ENCODE assay signal across 22 cellular contexts in the genomic region with DNA sequence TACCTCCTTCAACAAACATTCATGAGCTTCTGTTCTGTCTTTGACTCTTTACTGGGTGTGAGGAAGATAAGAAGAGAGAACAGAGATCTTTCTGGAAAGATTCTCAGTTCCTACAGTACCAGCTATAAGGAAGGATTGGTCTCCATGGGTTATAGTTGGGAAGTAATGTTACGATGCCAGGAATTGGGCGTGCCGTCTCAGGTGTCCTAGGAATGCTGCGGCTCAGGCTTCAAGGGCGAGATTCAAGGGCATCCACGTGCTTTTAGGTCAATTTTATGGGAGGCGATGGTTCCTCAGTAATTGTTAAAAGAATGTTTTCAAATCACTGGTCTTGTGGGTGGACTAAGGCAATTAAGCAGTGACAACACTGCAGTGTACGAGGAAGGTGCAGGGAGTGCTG. TPM values are rescaled to one million over a fixed set of nuclear protein-coding genes. Genes with fewer than 3 reads are reported as not detected.
A peak's percentile ranks its signal among the peaks of the same experiment; 100 is the strongest.
DNase-seq lines count a peak whose midpoint lies in the region; ATAC-seq, FAIRE-seq and TF ChIP-seq lines count a peak whose summit lies in the region.
"Had no signal": no experiment of that assay in that cellular context is flagged by ENCODE, and none has a peak within 500 bp of the region (broad histone marks: within the 10 kb centered on the region; RNA-seq: fewer than 3 reads in every experiment).

No MANE protein-coding gene starts in this region.

- H3K4me2 ChIP-seq in parathyroid adenoma (ENCODE audit: low read length) = no peak overlapping the region
- H3K4me2 ChIP-seq: BLaER1 treated with 17β-estradiol and CSF1 and Interleukin-3, amounts not matched to agents 10 nM and 100 nM had no signal

- peaks cover 100% of the 10 kb centered on the region for H3K36me3 ChIP-seq in lower lobe of right lung
- no peaks in the 10 kb centered on the region for H3K36me3 ChIP-seq in parathyroid adenoma (ENCODE audit: control insufficient read depth, insufficient read depth, low read length)

- H3K27me3 ChIP-seq in lower lobe of right lung (ENCODE audit: low read depth) = no peaks in the 10 kb centered on the region
- H3K27me3 ChIP-seq in parathyroid adenoma (ENCODE audit: control insufficient read depth, insufficient read depth, low read length) = no peaks in the 10 kb centered on the region
- H3K27me3 ChIP-seq: BLaER1 treated with 17β-estradiol and CSF1 and Interleukin-3, amounts not matched to agents 10 nM and 100 nM had no signal

- no peaks in the 10 kb centered on the region for H3K27me3 Mint-ChIP-seq in T-helper 17 cell
- peaks cover 4% of the 10 kb centered on the region for H3K27me3 Mint-ChIP-seq in endothelial cell (ENCODE audit: unreplicated experiment)
- H3K27me3 Mint-ChIP-seq: B cell; CD4-positive, CD25-positive, alpha-beta regulatory T cell; CD8-positive, alpha-beta memory T cell had no signal

- peaks cover 28% of the 10 kb centered on the region for H3K36me3 Mint-ChIP-seq in T-helper 17 cell (ENCODE audit: low read depth)
- peaks cover 30% of the 10 kb centered on the region for H3K36me3 Mint-ChIP-seq in endothelial cell (ENCODE audit: low read depth, unreplicated experiment)

- DNase-seq in T-helper 17 cell = no peak
- no peak for DNase-seq in lower lobe of right lung
- no peak for DNase-seq in endothelial cell (ENCODE audit: low spot score)
- no peak for DNase-seq in urothelium cell line (ENCODE audit: low spot score)
- no peak for DNase-seq in iPS-NIHi11 (ENCODE audit: low spot score)
- DNase-seq: CD4-positive, CD25-positive, alpha-beta regulatory T cell; CD8-positive, alpha-beta memory T cell; COR-L47; DMS 273 treated with DMSO at 0.1 percent for 48 hours; DMS53; DND-41; EL; GOT3; H7; HFFc6 had no signal

- H3K4me1 ChIP-seq in lower lobe of right lung (no peaks in the 10 kb centered on the region), parathyroid adenoma (peaks cover 14% of the 10 kb centered on the region)

- no peak for ATAC-seq in T-helper 17 cell
- ATAC-seq in lower lobe of right lung = peak; percentile 50 to 69
- ATAC-seq: GM12878, HCT116 had no signal

- H3K27ac ChIP-seq in lower lobe of right lung (no peak overlapping the region), parathyroid adenoma (peak overlapping the region; percentile 34)
- H3K27ac ChIP-seq: BLaER1 treated with 17β-estradiol and CSF1 and Interleukin-3, amounts not matched to agents 10 nM and 100 nM; HL-60 had no signal

- no peak overlapping the region for H3K9ac ChIP-seq in parathyroid adenoma
- H3K9ac ChIP-seq: BLaER1 treated with 17β-estradiol and CSF1 and Interleukin-3, amounts not matched to agents 10 nM and 100 nM had no signal

- H3K9me3 ChIP-seq in T-helper 17 cell (ENCODE audit: control insufficient read depth, low read length, poor library complexity, severe bottlenecking) (no peaks in the 10 kb centered on the region), lower lobe of right lung (no peaks in the 10 kb centered on the region), parathyroid adenoma (ENCODE audit: control insufficient read depth, low read length) (no peaks in the 10 kb centered on the region)
- H3K9me3 ChIP-seq: BLaER1 treated with 17β-estradiol and CSF1 and Interleukin-3, amounts not matched to agents 10 nM and 100 nM had no signal

- H3K27ac Mint-ChIP-seq in T-helper 17 cell (peak overlapping the region; percentile 27), endothelial cell (ENCODE audit: unreplicated experiment) (no peak overlapping the region)
- H3K27ac Mint-ChIP-seq: B cell; CD4-positive, CD25-positive, alpha-beta regulatory T cell; HFFc6 had no signal

- H3K4me3 Mint-ChIP-seq in T-helper 17 cell (no peak overlapping the region), endothelial cell (ENCODE audit: unreplicated experiment) (no peak overlapping the region)
- H3K4me3 Mint-ChIP-seq: B cell; CD4-positive, CD25-positive, alpha-beta regulatory T cell; CD8-positive, alpha-beta memory T cell; HFFc6 had no signal

- TF ChIP-seq CTCF in lower lobe of right lung (IDR thresholded peaks at IDR 0.05) = no peak
- TF ChIP-seq CTCF in parathyroid adenoma (IDR thresholded peaks at IDR 0.05) = no peak
- no peak for TF ChIP-seq CTCF in endothelial cell (IDR thresholded peaks at IDR 0.05; ENCODE audit: unreplicated experiment)

- H2AFZ ChIP-seq in parathyroid adenoma = no peak overlapping the region

- H3K9me3 Mint-ChIP-seq in endothelial cell (ENCODE audit: unreplicated experiment) = no peaks in the 10 kb centered on the region
- H3K9me3 Mint-ChIP-seq: CD4-positive, CD25-positive, alpha-beta regulatory T cell; CD8-positive, alpha-beta memory T cell; HFFc6 had no signal

- H3K4me3 ChIP-seq in lower lobe of right lung (no peak overlapping the region), parathyroid adenoma (ENCODE audit: low read depth, low read length) (no peak overlapping the region)
- H3K4me3 ChIP-seq: BLaER1 treated with 17β-estradiol and CSF1 and Interleukin-3, amounts not matched to agents 10 nM and 100 nM; GM12878 had no signal

- peaks cover 5% of the 10 kb centered on the region for H3K4me1 Mint-ChIP-seq in T-helper 17 cell
- peaks cover 12% of the 10 kb centered on the region for H3K4me1 Mint-ChIP-seq in endothelial cell (ENCODE audit: unreplicated experiment)
- H3K4me1 Mint-ChIP-seq: B cell; CD8-positive, alpha-beta memory T cell had no signal

- no peaks in the 10 kb centered on the region for H3K79me2 ChIP-seq in parathyroid adenoma

- intact Hi-C loops in lower lobe of right lung (cut with DNase I) = no loop called here

- no peak for FAIRE-seq in urothelium cell line (lab: Jason Lieb, UNC)
- FAIRE-seq: GM12878 had no signal

RNA-seq across cellular contexts. Expression of a gene that starts 27.3 kb away (rescaled TPM):
- 10 to 100 TPM; 20.6 to 22.7 TPM for total RNA-seq in T-helper 17 cell
- 23.1 TPM for total RNA-seq in lower lobe of right lung
- total RNA-seq in endothelial cell (ENCODE audit: unreplicated experiment) = 24.3 TPM

RNA-seq across cellular contexts. Expression of a gene that starts 44.4 kb away (rescaled TPM):
- total RNA-seq in T-helper 17 cell (not detected), lower lobe of right lung (0.86 TPM), endothelial cell (ENCODE audit: unreplicated experiment) (not detected)
- total RNA-seq: B cell; CD4-positive, CD25-positive, alpha-beta regulatory T cell; CD8-positive, alpha-beta memory T cell; G401 had no signal
